In genomic region chr6:148749678-148750077, GRCh38 we compare ENCODE assay signal across 30 cellular contexts. TPM values are rescaled to one million over a fixed set of nuclear protein-coding genes. Genes with fewer than 3 reads are reported as not detected.
DNase-seq lines count a peak whose midpoint lies in the region; ATAC-seq, FAIRE-seq and TF ChIP-seq lines count a peak whose summit lies in the region.
"Had no signal": no experiment of that assay in that cellular context is flagged by ENCODE, and none has a peak within 500 bp of the region (broad histone marks: within the 10 kb centered on the region; RNA-seq: fewer than 3 reads in every experiment).

No MANE protein-coding gene starts in this region.

- ATAC-seq in CD4-positive, CD25-positive, alpha-beta regulatory T cell (ENCODE audit: low read depth in 2 of 2) = no peak
- ATAC-seq in GM23338 (no peak), GM12878 (no peak)
- ATAC-seq: activated CD8-positive, alpha-beta T cell treated with anti-CD3 and anti-CD28 coated beads, Interleukin-2, amount 10 ng/mL, durations not matched to agents 7 days and 5 days; psoas muscle; Right ventricle myocardium inferior had no signal

- H3K4me1 Mint-ChIP-seq in CD4-positive, CD25-positive, alpha-beta regulatory T cell = peaks cover 5 to 19% (median 12%) of the 10 kb centered on the region in 4 donors
- peaks cover 53% of the 10 kb centered on the region for H3K4me1 Mint-ChIP-seq in GM23338
- peaks cover 40% of the 10 kb centered on the region for H3K4me1 Mint-ChIP-seq in nephron progenitor cell
- H3K4me1 Mint-ChIP-seq in T-helper 2 cell treated with Interferon-gamma antibody and Interleukin-4, amounts not matched to agents 5 μg/mL and 100 μg/mL, for 36 hours (ENCODE audit: low read depth) = peaks cover 17% of the 10 kb centered on the region

- H2AFZ ChIP-seq in GM23338 (no peak overlapping the region), GM12878 (ENCODE audit: control insufficient read depth, low read depth, low read length) (no peak overlapping the region)

- CTCF ChIA-PET in GM12878 (lab: Yijun Ruan, JAX) = no interaction called here

- DNase-seq in CD4-positive, CD25-positive, alpha-beta regulatory T cell = no peak
- DNase-seq in GM23338 (ENCODE audit: low spot score) = no peak
- no peak for DNase-seq in GM12878 (ENCODE audit: low read depth, low spot score)
- no peak for DNase-seq in nephron progenitor cell
- no peak for DNase-seq in Ammon's horn (ENCODE audit: low spot score)
- no peak for DNase-seq in GM19238 (ENCODE audit: insufficient read length, low spot score)
- DNase-seq in NCI-H2196 (lab: John Stamatoyannopoulos, UW; ENCODE audit: unreplicated experiment) = no peak
- no peak for DNase-seq in T-helper 2 cell treated with Interferon-gamma antibody and Interleukin-4, amounts not matched to agents 5 μg/mL and 100 μg/mL, for 36 hours (ENCODE audit: low spot score)
- DNase-seq: ACHN; activated CD8-positive, alpha-beta T cell treated with anti-CD3 and anti-CD28 coated beads, Interleukin-2, amount 10 ng/mL, durations not matched to agents 7 days and 5 days; C1 segment of cervical spinal cord; effector memory CD4-positive, alpha-beta T cell; GF-D8; GOT3; hippocampal formation; Kasumi-1; mammary epithelial cell; MV-4-11; NCI-H2107; psoas muscle; sigmoid colon; SK-N-SH; stimulated activated CD4-positive, alpha-beta T cell treated with anti-CD3 and anti-CD28 coated beads, Interleukin-12 subunit alpha, Interleukin-12 subunit beta, amount 100 ng/mL, for 4 hours; stimulated activated CD4-positive, alpha-beta T cell treated with anti-CD3 and anti-CD28 coated beads, Interleukin-2, amount 100 ng/mL, for 48 hours; T-helper 2 cell; tibial artery had no signal

- SMC1A ChIA-PET in GM12878 (lab: Charles Lee; ENCODE audit: uncharacterized antibody, unreplicated experiment) = interaction anchor here (0.9 to 4.3 kb wide), 3 partner anchors 10 to 34 kb away, joined by 3 to 42 read pairs (median 6); no protein-coding TSS in a partner anchor

- H3K27me3 Mint-ChIP-seq in CD4-positive, CD25-positive, alpha-beta regulatory T cell = peaks cover 74% of the 10 kb centered on the region
- H3K27me3 Mint-ChIP-seq in GM23338 (ENCODE audit: insufficient read depth, low read depth, poor library complexity) = peaks cover 11% of the 10 kb centered on the region
- no peaks in the 10 kb centered on the region for H3K27me3 Mint-ChIP-seq in nephron progenitor cell (ENCODE audit: low read depth, poor library complexity)
- H3K27me3 Mint-ChIP-seq in T-helper 2 cell treated with Interferon-gamma antibody and Interleukin-4, amounts not matched to agents 5 μg/mL and 100 μg/mL, for 36 hours (ENCODE audit: low read depth) = peaks cover 68% of the 10 kb centered on the region

- no peak overlapping the region for H3K27ac Mint-ChIP-seq in CD4-positive, CD25-positive, alpha-beta regulatory T cell
- no peak overlapping the region for H3K27ac Mint-ChIP-seq in GM23338
- H3K27ac Mint-ChIP-seq in nephron progenitor cell = no peak overlapping the region
- H3K27ac Mint-ChIP-seq in T-helper 2 cell treated with Interferon-gamma antibody and Interleukin-4, amounts not matched to agents 5 μg/mL and 100 μg/mL, for 36 hours = no peak overlapping the region
- H3K27ac Mint-ChIP-seq: activated CD8-positive, alpha-beta T cell treated with anti-CD3 and anti-CD28 coated beads, Interleukin-2, amount 10 ng/mL, durations not matched to agents 7 days and 5 days had no signal

- FAIRE-seq in GM12878 (lab: Jason Lieb, UNC) = no peak
- FAIRE-seq: astrocyte had no signal

- peaks cover 11% of the 10 kb centered on the region for H3K27me3 ChIP-seq in CD4-positive, CD25-positive, alpha-beta regulatory T cell (ENCODE audit: control insufficient read depth, insufficient read depth, low read length)
- peaks cover 12% of the 10 kb centered on the region; the same call in 1 of the 2 replicates for H3K27me3 ChIP-seq in GM23338 (ENCODE audit: insufficient read depth)
- peaks cover 0 to 17% of the 10 kb centered on the region in 2 experiments; a peak in 2 of 4 replicates for H3K27me3 ChIP-seq in GM12878 (replicated peaks in 1 of 2; ENCODE audit: control insufficient read depth in 2 of 2, insufficient read depth in 2 of 2, low read length in 1 of 2)
- H3K27me3 ChIP-seq: sigmoid colon, tibial artery had no signal

- no peak overlapping the region for H3K4me3 ChIP-seq in CD4-positive, CD25-positive, alpha-beta regulatory T cell (ENCODE audit: low read depth, low read length)
- H3K4me3 ChIP-seq in GM23338 = 0 out of 2 replicates have a peak overlapping the region, but pooled peaks have one; percentile 68
- H3K4me3 ChIP-seq in GM12878 = no peak overlapping the region
- H3K4me3 ChIP-seq: coronary artery, psoas muscle, tibial artery had no signal

- H3F3A ChIP-seq in GM23338 (replicated peaks; ENCODE audit: low read depth) = no peaks in the 10 kb centered on the region

- H3K4me2 ChIP-seq in GM23338 (peak overlapping the region; percentile 79), GM12878 (ENCODE audit: control insufficient read depth, insufficient read depth) (peak overlapping the region; percentile 26; the same call in 1 of the 2 replicates)

- H3K27ac ChIP-seq in CD4-positive, CD25-positive, alpha-beta regulatory T cell (ENCODE audit: insufficient read depth, low read length, poor library complexity, severe bottlenecking) = no peak overlapping the region
- no peak overlapping the region for H3K27ac ChIP-seq in GM23338 (ENCODE audit: low read depth)
- H3K27ac ChIP-seq in GM12878 (ENCODE audit: control insufficient read depth, insufficient read depth) = no peak overlapping the region
- H3K27ac ChIP-seq: coronary artery, epithelial cell of prostate, psoas muscle, sigmoid colon, tibial artery had no signal

- no peak for TF ChIP-seq CTCF in GM23338 (conservative IDR thresholded peaks at IDR 0.05; ENCODE audit: low read depth in 2 of 2)
- TF ChIP-seq CTCF in GM12878 (IDR thresholded peaks at IDR 0.05 in 2 of 3, conservative IDR thresholded peaks at IDR 0.05 in 1 of 3; ENCODE audit: control insufficient read depth in 2 of 3, extremely low read depth in 1 of 3, insufficient read depth in 1 of 3, low read depth in 3 of 3, low read length in 3 of 3) = no peak
- no peak for TF ChIP-seq CTCF in nephron progenitor cell (IDR thresholded peaks at IDR 0.05)

- H3K36me3 Mint-ChIP-seq in CD4-positive, CD25-positive, alpha-beta regulatory T cell = no peaks in the 10 kb centered on the region
- H3K36me3 Mint-ChIP-seq in GM23338 (ENCODE audit: low read depth) = peaks cover 16% of the 10 kb centered on the region
- peaks cover 15% of the 10 kb centered on the region for H3K36me3 Mint-ChIP-seq in nephron progenitor cell (ENCODE audit: low read depth)
- no peaks in the 10 kb centered on the region for H3K36me3 Mint-ChIP-seq in T-helper 2 cell treated with Interferon-gamma antibody and Interleukin-4, amounts not matched to agents 5 μg/mL and 100 μg/mL, for 36 hours (ENCODE audit: low read depth)

- H3K9ac ChIP-seq in GM12878 (ENCODE audit: control insufficient read depth, insufficient read depth, low read length) = no peak overlapping the region
- H3K9ac ChIP-seq: SK-N-SH had no signal

- POLR2A ChIA-PET in GM12878 (lab: Charles Lee) = interaction anchor here (1.0 kb wide), 1 partner anchor 305 kb away, joined by 3 read pairs; no protein-coding TSS in a partner anchor

- H4K20me1 ChIP-seq in GM23338 (replicated peaks; ENCODE audit: insufficient read depth) (peaks cover 38% of the 10 kb centered on the region), GM12878 (ENCODE audit: control insufficient read depth, insufficient read depth) (no peaks in the 10 kb centered on the region)

- peak overlapping the region in 3 of 4 donors; percentile 59 to 85 (median 66) for H3K4me3 Mint-ChIP-seq in CD4-positive, CD25-positive, alpha-beta regulatory T cell
- peak overlapping the region; percentile 94 for H3K4me3 Mint-ChIP-seq in GM23338
- H3K4me3 Mint-ChIP-seq in nephron progenitor cell = peak overlapping the region; percentile 93
- H3K4me3 Mint-ChIP-seq in T-helper 2 cell treated with Interferon-gamma antibody and Interleukin-4, amounts not matched to agents 5 μg/mL and 100 μg/mL, for 36 hours = no peak overlapping the region
- H3K4me3 Mint-ChIP-seq: activated CD8-positive, alpha-beta T cell treated with anti-CD3 and anti-CD28 coated beads, Interleukin-2, amount 10 ng/mL, durations not matched to agents 7 days and 5 days had no signal

- peaks cover 26% of the 10 kb centered on the region for H3K4me1 ChIP-seq in CD4-positive, CD25-positive, alpha-beta regulatory T cell (ENCODE audit: control insufficient read depth, insufficient read depth, low read length, poor library complexity, severe bottlenecking)
- H3K4me1 ChIP-seq in GM23338 (ENCODE audit: insufficient read depth) (peaks cover 38% of the 10 kb centered on the region), GM12878 (ENCODE audit: control insufficient read depth, insufficient read depth, low read length) (no peaks in the 10 kb centered on the region)
- H3K4me1 ChIP-seq: psoas muscle had no signal

- peaks cover 0 to 1% (median 0%) of the 10 kb centered on the region in 7 donors for H3K9me3 Mint-ChIP-seq in CD4-positive, CD25-positive, alpha-beta regulatory T cell
- no peaks in the 10 kb centered on the region for H3K9me3 Mint-ChIP-seq in GM23338
- peaks cover 8% of the 10 kb centered on the region for H3K9me3 Mint-ChIP-seq in nephron progenitor cell
- no peaks in the 10 kb centered on the region for H3K9me3 Mint-ChIP-seq in T-helper 2 cell treated with Interferon-gamma antibody and Interleukin-4, amounts not matched to agents 5 μg/mL and 100 μg/mL, for 36 hours

- RAD21 ChIA-PET in GM12878 (lab: Charles Lee; ENCODE audit: unreplicated experiment) = interaction anchor here (1.1 to 5.9 kb wide), 4 partner anchors 9 to 71 kb away, joined by 3 to 52 read pairs (median 4); no protein-coding TSS in a partner anchor

- H3K36me3 ChIP-seq in CD4-positive, CD25-positive, alpha-beta regulatory T cell (ENCODE audit: control insufficient read depth, insufficient read depth, low read length) = no peaks in the 10 kb centered on the region
- H3K36me3 ChIP-seq in GM23338 (ENCODE audit: insufficient read depth) (no peaks in the 10 kb centered on the region), GM12878 (ENCODE audit: control insufficient read depth in 2 of 2, insufficient read depth in 2 of 2, low read length in 1 of 2) (no peaks in the 10 kb centered on the region)
- H3K36me3 ChIP-seq: sigmoid colon, tibial artery had no signal

- TF ChIP-seq POLR2A in GM12878 (IDR thresholded peaks at IDR 0.05; ENCODE audit: low read depth, low read length) = no peak

- H3K9me2 ChIP-seq in GM23338 (ENCODE audit: insufficient read depth) = no peaks in the 10 kb centered on the region
- H3K9me2 ChIP-seq: SK-N-SH had no signal

- intact Hi-C loops in GM12878 (cut with micrococcal nuclease; ENCODE audit: unreplicated experiment) = loop anchor here (2.0 to 10.0 kb wide), 3 partner anchors 33 to 685 kb away; no protein-coding TSS in a partner anchor

- in situ Hi-C loops in GM12878 (cut with MboI) = loop anchor here (25.0 kb wide), 1 partner anchor 688 kb away; no protein-coding TSS in a partner anchor

- no peak for TF ChIP-seq RAD21 in GM12878 (IDR thresholded peaks at IDR 0.05; ENCODE audit: insufficient read depth, low read depth, low read length)

- H3K79me2 ChIP-seq in GM23338 (replicated peaks; ENCODE audit: insufficient read depth) = peaks cover 70% of the 10 kb centered on the region
- no peaks in the 10 kb centered on the region for H3K79me2 ChIP-seq in GM12878 (ENCODE audit: control insufficient read depth, insufficient read depth, low read length)

- no TSS peak for BruUV-seq in GM12878 (replicated peaks; lab: Mats Ljungman, UMichigan)

- 0% methylated on average over 1 of the region's 1 CpG for WGBS in GM12878 (ENCODE audit: insufficient coverage, insufficient replicate concordance, low lambda C conversion rate, missing lambda C conversion rate)

- TF ChIP-seq EP300 in GM12878 (IDR thresholded peaks at IDR 0.05; ENCODE audit: borderline replicate concordance in 1 of 2, control insufficient read depth in 1 of 2, low read depth in 2 of 2, low read length in 2 of 2) = no peak

- H3K9me3 ChIP-seq in CD4-positive, CD25-positive, alpha-beta regulatory T cell (ENCODE audit: control insufficient read depth in 2 of 2, low read length in 2 of 2) = no peaks in the 10 kb centered on the region
- H3K9me3 ChIP-seq in GM12878 (replicated peaks; ENCODE audit: control insufficient read depth, insufficient read depth, low read length) = no peaks in the 10 kb centered on the region; the same call in 2 of the 3 replicates
- H3K9me3 ChIP-seq: psoas muscle, sigmoid colon, SK-N-SH, tibial artery had no signal

RNA-seq across cellular contexts. Expression of gene UST, which starts 2.8 kb away (rescaled TPM):
- total RNA-seq in CD4-positive, CD25-positive, alpha-beta regulatory T cell = 1.7 TPM
- polyA plus RNA-seq in CD4-positive, CD25-positive, alpha-beta regulatory T cell = 1 to 10 TPM; 1.1 to 2.9 (median 2.7) TPM
- total RNA-seq in GM23338 (2014; rRNA removed; shearing (Covaris generic)) = 32.3 and 33.0 TPM in 2 replicates
- 12.6 TPM in 2 replicates for polyA plus RNA-seq in GM23338 (2016; fragmentation: Nextera tagmentation; extraction: Ambion mirVana)
- 88.0 and 95.1 TPM in 2 replicates for total RNA-seq in GM12878 (2013; cell fraction: nucleolus; rRNA removed)
- 1.6 and 2.1 TPM in 2 replicates for total RNA-seq in GM12878 (2014; rRNA removed)
- total RNA-seq in GM12878 (2014; rRNA removed; fragmentation: Illumina TruSeq; extraction: Trizol) = 2.1 and 2.7 TPM in 2 replicates
- total RNA-seq in GM12878 (2021) = 2.2 and 2.4 TPM in 2 replicates
- 6.3 TPM for polyA plus RNA-seq in GM12878 (2011; ENCODE audit: low read depth)
- 43.3 and 58.0 TPM in 2 replicates for polyA plus RNA-seq in GM12878 (2011; rRNA removed)
- polyA plus RNA-seq in GM12878 (2011; cell fraction: cytosol; rRNA removed) = 25.8 and 30.4 TPM in 2 replicates
- 23.1 and 29.5 TPM in 2 replicates for polyA plus RNA-seq in GM12878 (2011; cell fraction: nucleus; rRNA removed)
- 2.6 and 4.9 TPM in 2 replicates for polyA plus RNA-seq in GM12878 (2012)
- 2.4 and 3.8 TPM in 2 replicates for polyA plus RNA-seq in GM12878 (2014; fragmentation: Illumina TruSeq; extraction: Trizol)
- polyA plus RNA-seq in GM12878 (2014; fragmentation: Nextera tagmentation; extraction: Ambion mirVana) = 1 to 10 TPM; 3.6 to 3.7 TPM
- 1.4 and 1.8 TPM in 2 replicates for polyA plus RNA-seq in GM12878 (2014; rRNA removed)
- 1 to 10 TPM in 1 of 2 experiments, under 1 TPM in 1; 0.74 to 1.7 TPM for polyA plus RNA-seq in GM12878 (2016; fragmentation: Nextera tagmentation; extraction: Ambion mirVana)
- polyA minus RNA-seq in GM12878 (2011; rRNA and poly(A)+ RNA removed) = 38.6 and 38.8 TPM in 2 replicates
- polyA minus RNA-seq in GM12878 (2011; cell fraction: cytosol; rRNA and poly(A)+ RNA removed) = 14.5 and 17.2 TPM in 2 replicates
- polyA minus RNA-seq in GM12878 (2011; cell fraction: nucleus; rRNA and poly(A)+ RNA removed) = 27.8 and 36.4 TPM in 2 replicates
